Comparison of ENCODE assay signal across 25 cellular contexts in genomic region chr17:41505836-41506767, GRCh38. TPM values are rescaled to one million over a fixed set of nuclear protein-coding genes. Genes with fewer than 3 reads are reported as not detected.
DNase-seq lines count a peak whose midpoint lies in the region; ATAC-seq, FAIRE-seq and TF ChIP-seq lines count a peak whose summit lies in the region.
"Had no signal": no experiment of that assay in that cellular context is flagged by ENCODE, and none has a peak within 500 bp of the region (broad histone marks: within the 10 kb centered on the region; RNA-seq: fewer than 3 reads in every experiment).

No MANE protein-coding gene starts in this region.

- no peaks in the 10 kb centered on the region for H3K9me2 ChIP-seq in PC-9 (ENCODE audit: insufficient read depth)

- H3K4me2 ChIP-seq in PC-9 (peak overlapping the region; percentile 73), K562 (ENCODE audit: insufficient read depth, low read length) (peak overlapping the region; percentile 17; the same call in 1 of the 2 replicates), neural progenitor cell (no peak overlapping the region)

- H3K4me1 ChIP-seq in PC-9 (replicated peaks; ENCODE audit: insufficient read depth), result peaks cover 84% of the 10 kb centered on the region
- peaks cover 38 to 42% of the 10 kb centered on the region in 2 experiments for H3K4me1 ChIP-seq in K562 (replicated peaks in 1 of 2; ENCODE audit: control insufficient read depth in 2 of 2, insufficient read depth in 2 of 2, low read length in 2 of 2)
- peaks cover 11% of the 10 kb centered on the region for H3K4me1 ChIP-seq in neural progenitor cell
- peaks cover 0 to under 1% (median 0%) of the 10 kb centered on the region in 4 donors for H3K4me1 ChIP-seq in tibial artery
- H3K4me1 ChIP-seq: adrenal gland, tibial nerve had no signal

- H3K9me3 ChIP-seq in PC-9 (ENCODE audit: insufficient read depth, low read depth) (no peaks in the 10 kb centered on the region), K562 (replicated peaks; ENCODE audit: control insufficient read depth, insufficient read depth, low read depth, low read length) (no peaks in the 10 kb centered on the region), neural progenitor cell (ENCODE audit: low read depth) (no peaks in the 10 kb centered on the region), tibial artery (no peaks in the 10 kb centered on the region)
- H3K9me3 ChIP-seq: adrenal gland, esophagus muscularis mucosa, MG63, prostate gland, tibial nerve had no signal

- FAIRE-seq in HTR-8/SVneo (lab: Jason Lieb, UNC) (peak; percentile 54), K562 (lab: Jason Lieb, UNC) (peak; percentile 73)
- FAIRE-seq: small intestine had no signal

- TF ChIP-seq POLR2A in K562 (conservative IDR thresholded peaks at IDR 0.05), result no peak

- POLR2A ChIA-PET in PC-9 (lab: Charles Lee; ENCODE audit: unreplicated experiment) (interaction anchor here (0.6 to 4.3 kb wide), 18 partner anchors 15 to 993 kb away, joined by 3 to 75 read pairs (median 6); partner anchors contain the start of genes KRT15 and KRT19), K562 (lab: Yijun Ruan, JAX) (interaction anchor here (0.6 to 1.2 kb wide), 6 partner anchors 10 to 975 kb away, joined by 3 to 4 read pairs (median 3); no protein-coding TSS in a partner anchor)
- POLR2A ChIA-PET in naive thymus-derived CD8-positive, alpha-beta T cell (lab: Charles Lee), result no interaction called here

- BruUV-seq in PC-9 (replicated peaks; lab: Mats Ljungman, UMichigan) (TSS peak; percentile 84), K562 (replicated peaks; lab: Mats Ljungman, UMichigan) (no TSS peak)

- peak overlapping the region; percentile 58; the same call in 1 of the 2 replicates for H3K4me3 ChIP-seq in PC-9
- no peak overlapping the region for H3K4me3 ChIP-seq in K562
- no peak overlapping the region for H3K4me3 ChIP-seq in neural progenitor cell
- H3K4me3 ChIP-seq in tibial artery, result no peak overlapping the region
- H3K4me3 ChIP-seq: adrenal gland, cardiac muscle cell, esophagus muscularis mucosa, MG63, prostate gland, tibial nerve had no signal

- H3K79me2 ChIP-seq in PC-9 (ENCODE audit: low read depth) (peaks cover 39% of the 10 kb centered on the region), K562 (ENCODE audit: control insufficient read depth, insufficient read depth, low read length) (no peaks in the 10 kb centered on the region), neural progenitor cell (ENCODE audit: low read depth) (no peaks in the 10 kb centered on the region)

- H4K20me1 ChIP-seq in PC-9 (ENCODE audit: insufficient read depth) (no peaks in the 10 kb centered on the region), K562 (replicated peaks; ENCODE audit: control insufficient read depth, insufficient read depth, low read length) (no peaks in the 10 kb centered on the region), neural progenitor cell (ENCODE audit: low read depth) (no peaks in the 10 kb centered on the region)

- no peak overlapping the region for H2AFZ ChIP-seq in PC-9
- H2AFZ ChIP-seq in K562 (ENCODE audit: low read depth, low read length), result peak overlapping the region; percentile 81
- no peak overlapping the region for H2AFZ ChIP-seq in neural progenitor cell (replicated peaks)

- no peak for DNase-seq in HTR-8/SVneo (ENCODE audit: insufficient read length, low spot score)
- peak in 1 of 2 experiments; percentile 59 for DNase-seq in PC-9
- DNase-seq in K562 (ENCODE audit: extremely low read depth in 1 of 4, low spot score in 3 of 4), result peak in 2 of 4 experiments; percentile 49 to 58
- DNase-seq in neural progenitor cell (ENCODE audit: low spot score), result no peak
- DNase-seq in left colon, result no peak
- DNase-seq in naive thymus-derived CD8-positive, alpha-beta T cell, result no peak
- DNase-seq in AG08396 (ENCODE audit: low spot score), result no peak
- DNase-seq in tibial artery, result no peak
- DNase-seq: activated CD4-positive, alpha-beta T cell treated with anti-CD3 and anti-CD28 coated beads, Interleukin-2, amount 10 ng/mL, durations not matched to agents 24 days and 14 days; activated CD8-positive, alpha-beta memory T cell treated with anti-CD3 and anti-CD28 coated beads, Interleukin-2, amount 50 U/mL, for 48 hours; activated effector memory CD4-positive, alpha-beta T cell treated with anti-CD3 and anti-CD28 coated beads, Interleukin-2, amount 50 U/mL, for 16 hours; adrenal gland; glutamatergic neuron; mammary epithelial cell; MG63; naive thymus-derived CD4-positive, alpha-beta T cell; NCI-H1930; small intestine had no signal

- TF ChIP-seq CTCF in PC-9 (conservative IDR thresholded peaks at IDR 0.05) (no peak), K562 (IDR thresholded peaks at IDR 0.05 in 2 of 3, conservative IDR thresholded peaks at IDR 0.05 in 1 of 3; ENCODE audit: insufficient read depth in 2 of 3, low read depth in 1 of 3, low read length in 3 of 3) (no peak), neural progenitor cell (IDR thresholded peaks at IDR 0.05) (no peak), tibial artery (IDR thresholded peaks at IDR 0.05) (no peak)

- H3K4me3 Mint-ChIP-seq in neural progenitor cell, result no peak overlapping the region
- no peak overlapping the region for H3K4me3 Mint-ChIP-seq in naive thymus-derived CD8-positive, alpha-beta T cell
- H3K4me3 Mint-ChIP-seq: activated CD4-positive, alpha-beta T cell treated with anti-CD3 and anti-CD28 coated beads, Interleukin-2, amount 10 ng/mL, durations not matched to agents 24 days and 14 days; naive thymus-derived CD4-positive, alpha-beta T cell had no signal

- ATAC-seq in K562 (peak; percentile 68), left colon (no peak)
- ATAC-seq in naive thymus-derived CD8-positive, alpha-beta T cell, result no peak
- ATAC-seq: naive thymus-derived CD4-positive, alpha-beta T cell had no signal

- H3K27me3 Mint-ChIP-seq in neural progenitor cell (ENCODE audit: insufficient read depth, low read depth), result peaks cover 9% of the 10 kb centered on the region
- no peaks in the 10 kb centered on the region for H3K27me3 Mint-ChIP-seq in naive thymus-derived CD8-positive, alpha-beta T cell
- H3K27me3 Mint-ChIP-seq: activated CD4-positive, alpha-beta T cell treated with anti-CD3 and anti-CD28 coated beads, Interleukin-2, amount 10 ng/mL, durations not matched to agents 24 days and 14 days; naive thymus-derived CD4-positive, alpha-beta T cell had no signal

- no peaks in the 10 kb centered on the region for H3K9me3 Mint-ChIP-seq in neural progenitor cell
- H3K9me3 Mint-ChIP-seq in naive thymus-derived CD8-positive, alpha-beta T cell, result no peaks in the 10 kb centered on the region
- H3K9me3 Mint-ChIP-seq: activated CD4-positive, alpha-beta T cell treated with anti-CD3 and anti-CD28 coated beads, Interleukin-2, amount 10 ng/mL, durations not matched to agents 24 days and 14 days had no signal

- no peaks in the 10 kb centered on the region for H3K9me1 ChIP-seq in K562 (ENCODE audit: control insufficient read depth, insufficient read depth, low read length)

- no peaks in the 10 kb centered on the region for H3K27me3 ChIP-seq in PC-9 (ENCODE audit: insufficient read depth, low read depth)
- H3K27me3 ChIP-seq in K562 (ENCODE audit: control insufficient read depth in 2 of 2, insufficient read depth in 2 of 2, low read length in 2 of 2), result no peaks in the 10 kb centered on the region
- no peaks in the 10 kb centered on the region for H3K27me3 ChIP-seq in neural progenitor cell
- peaks cover 0 to 2% of the 10 kb centered on the region in 2 donors for H3K27me3 ChIP-seq in tibial artery
- H3K27me3 ChIP-seq: adrenal gland, cardiac muscle cell, esophagus muscularis mucosa, MG63, tibial nerve had no signal

- in situ Hi-C loops in K562 (cut with MboI), result no loop called here

- intact Hi-C loops in PC-9 (cut with micrococcal nuclease; ENCODE audit: unreplicated experiment) (loop anchor here (1.0 to 2.0 kb wide), 2 partner anchors 42 to 149 kb away; no protein-coding TSS in a partner anchor), K562 (cut with micrococcal nuclease) (no loop called here), left colon (cut with DNase I, micrococcal nuclease) (no loop called here), tibial artery (cut with DNase I; ENCODE audit: low total_unique reads) (no loop called here)

- H3K4me1 Mint-ChIP-seq in neural progenitor cell, result peaks cover 16% of the 10 kb centered on the region
- no peaks in the 10 kb centered on the region for H3K4me1 Mint-ChIP-seq in naive thymus-derived CD8-positive, alpha-beta T cell
- H3K4me1 Mint-ChIP-seq: activated CD4-positive, alpha-beta T cell treated with anti-CD3 and anti-CD28 coated beads, Interleukin-2, amount 10 ng/mL, durations not matched to agents 24 days and 14 days; naive thymus-derived CD4-positive, alpha-beta T cell had no signal

- TF ChIP-seq RAD21 in K562 (CRISPR knock-in tag; conservative IDR thresholded peaks at IDR 0.05 in 1 of 2, IDR thresholded peaks at IDR 0.05 in 1 of 2), result no peak

- H3K36me3 Mint-ChIP-seq in neural progenitor cell, result no peaks in the 10 kb centered on the region
- H3K36me3 Mint-ChIP-seq in naive thymus-derived CD8-positive, alpha-beta T cell, result no peaks in the 10 kb centered on the region
- H3K36me3 Mint-ChIP-seq: naive thymus-derived CD4-positive, alpha-beta T cell had no signal

- CTCF ChIA-PET in PC-9 (lab: Charles Lee), result interaction anchor here (1.4 to 1.6 kb wide), 2 partner anchors 16 to 43 kb away, joined by 3 to 18 read pairs; no protein-coding TSS in a partner anchor
- CTCF ChIA-PET in K562 (lab: Yijun Ruan, JAX; ENCODE audit: low intra/inter-chr PET ratio), result no interaction called here

- H3K27ac ChIP-seq in PC-9 (peak overlapping the region; percentile 94), K562 (ENCODE audit: extremely low read depth, low read depth, low read length) (no peak overlapping the region), neural progenitor cell (no peak overlapping the region), tibial artery (no peak overlapping the region)
- H3K27ac ChIP-seq: adrenal gland, C4-2B, cardiac muscle cell, esophagus muscularis mucosa, prostate gland, tibial nerve had no signal

- H3K36me3 ChIP-seq in PC-9 (ENCODE audit: low read depth) (no peaks in the 10 kb centered on the region), K562 (ENCODE audit: control insufficient read depth, insufficient read depth, low read length) (no peaks in the 10 kb centered on the region; the same call in 2 of the 3 replicates), neural progenitor cell (no peaks in the 10 kb centered on the region), tibial artery (no peaks in the 10 kb centered on the region)
- H3K36me3 ChIP-seq: adrenal gland, cardiac muscle cell, esophagus muscularis mucosa, MG63, prostate gland, tibial nerve had no signal

- H3K9ac ChIP-seq in K562 (ENCODE audit: insufficient read depth in 1 of 2, low read depth in 2 of 2, low read length in 2 of 2) (peak overlapping the region in 1 of 2 experiments; percentile 10; a peak in 1 of 4 replicates), neural progenitor cell (no peak overlapping the region)

- no peak for TF ChIP-seq EP300 in K562 (IDR thresholded peaks at IDR 0.05; ENCODE audit: low read length)

- peak overlapping the region; percentile 79 for H3K27ac Mint-ChIP-seq in neural progenitor cell
- peak overlapping the region in 1 of 10 donors; percentile 62 for H3K27ac Mint-ChIP-seq in naive thymus-derived CD8-positive, alpha-beta T cell
- H3K27ac Mint-ChIP-seq: activated CD4-positive, alpha-beta T cell treated with anti-CD3 and anti-CD28 coated beads, Interleukin-2, amount 10 ng/mL, durations not matched to agents 24 days and 14 days had no signal

- 27% methylated on average over 14 of the region's 14 CpGs for WGBS in K562 (ENCODE audit: insufficient coverage, low coverage, missing lambda C conversion rate)

- H3F3A ChIP-seq in PC-9 (ENCODE audit: insufficient read depth, low read depth), result peaks cover 48% of the 10 kb centered on the region
- no peaks in the 10 kb centered on the region for H3F3A ChIP-seq in neural progenitor cell (ENCODE audit: low read depth)

RNA-seq across cellular contexts. Expression of gene KRT13, which starts 0.7 kb away (rescaled TPM):
- total RNA-seq in PC-9 (2021), result 606 and 1,548 TPM in 2 replicates
- total RNA-seq in K562 (2011; cell fraction: chromatin; rRNA removed; ENCODE audit: low replicate concordance), result 0.21 and 0.76 TPM in 2 replicates
- not detected in 2 replicates for total RNA-seq in K562 (2011; cell fraction: nucleolus; rRNA removed)
- total RNA-seq in K562 (2011; cell fraction: nucleoplasm; rRNA removed), result not detected in 2 replicates
- 1.1 TPM in 1 of 2 replicates, not detected in the other for total RNA-seq in K562 (2014; rRNA removed)
- not detected in 2 replicates for total RNA-seq in K562 (2014; rRNA removed; fragmentation: Illumina TruSeq; extraction: Trizol)
- total RNA-seq in K562 (2015; rRNA removed; fragmentation: Illumina TruSeq; extraction: Trizol), result 0.11 TPM in 1 of 2 replicates, not detected in the other
- total RNA-seq in K562 (2021), result 0.22 TPM in 1 of 2 replicates, not detected in the other
- 0.16 and 0.26 TPM in 2 replicates for polyA plus RNA-seq in K562 (2011; rRNA removed)
- polyA plus RNA-seq in K562 (2011; cell fraction: cytosol; rRNA removed), result 0.48 and 0.58 TPM in 2 replicates
- polyA plus RNA-seq in K562 (2011; cell fraction: nucleus; rRNA removed), result 0.93 and 3.3 TPM in 2 replicates
- 0.17 and 0.36 TPM in 2 replicates for polyA plus RNA-seq in K562 (2012)
- polyA plus RNA-seq in K562 (2014; fragmentation: Illumina TruSeq; extraction: Trizol), result 0.30 TPM in 1 of 2 replicates, not detected in the other
- polyA plus RNA-seq in K562 (2014; fragmentation: Nextera tagmentation; extraction: Ambion mirVana), result under 1 TPM in 1 of 2 experiments, not detected in 1; 0.13 TPM
- polyA plus RNA-seq in K562 (2014; rRNA removed), result 0.28 TPM in 1 of 2 replicates, not detected in the other
- 0.15 and 0.28 TPM in 2 replicates for polyA minus RNA-seq in K562 (2011; rRNA and poly(A)+ RNA removed)
- not detected in 2 replicates for polyA minus RNA-seq in K562 (2011; cell fraction: cytosol; rRNA and poly(A)+ RNA removed)
- 0.22 and 0.54 TPM in 2 replicates for polyA minus RNA-seq in K562 (2011; cell fraction: nucleus; rRNA and poly(A)+ RNA removed)
- total RNA-seq in neural progenitor cell (ENCODE audit: low replicate concordance), result not detected in 2 replicates
- total RNA-seq in left colon, result under 1 TPM in 1 of 2 donors, not detected in 1; 0.82 TPM
- total RNA-seq in naive thymus-derived CD8-positive, alpha-beta T cell, result not detected
- not detected for polyA plus RNA-seq in naive thymus-derived CD8-positive, alpha-beta T cell
- total RNA-seq: A673; activated CD4-positive, alpha-beta T cell treated with anti-CD3 and anti-CD28 coated beads, Interleukin-2, amount 10 ng/mL, durations not matched to agents 24 days and 14 days; cardiac muscle cell; naive thymus-derived CD4-positive, alpha-beta T cell; NCI-H460 had no signal
- polyA plus RNA-seq: cardiac muscle cell; naive thymus-derived CD4-positive, alpha-beta T cell had no signal

RNA-seq across cellular contexts. Expression of gene KRT15, which starts 12.6 kb away (rescaled TPM):
- total RNA-seq in PC-9 (2021) (41.9 and 49.9 TPM in 2 replicates), K562 (2014; rRNA removed) (0.37 and 2.4 TPM in 2 replicates), K562 (2014; rRNA removed; fragmentation: Illumina TruSeq; extraction: Trizol) (0.44 and 0.89 TPM in 2 replicates), K562 (2015; rRNA removed; fragmentation: Illumina TruSeq; extraction: Trizol) (0.29 and 0.68 TPM in 2 replicates), K562 (2021) (0.34 and 0.95 TPM in 2 replicates), neural progenitor cell (ENCODE audit: low replicate concordance) (0.15 TPM in 1 of 2 replicates, not detected in the other), left colon (10 to 100 TPM in 1 of 2 donors, 1 to 10 TPM in 1; 6.8 to 30.9 TPM)
- total RNA-seq in K562 (2011; cell fraction: chromatin; rRNA removed; ENCODE audit: low replicate concordance), result 2.1 and 4.1 TPM in 2 replicates
- total RNA-seq in K562 (2011; cell fraction: nucleolus; rRNA removed), result 1.6 and 2.8 TPM in 2 replicates
- 1.2 and 3.0 TPM in 2 replicates for total RNA-seq in K562 (2011; cell fraction: nucleoplasm; rRNA removed)
- polyA plus RNA-seq in K562 (2011; rRNA removed) (2.1 and 4.4 TPM in 2 replicates), K562 (2014; fragmentation: Illumina TruSeq; extraction: Trizol) (0.49 and 1.1 TPM in 2 replicates), K562 (2014; fragmentation: Nextera tagmentation; extraction: Ambion mirVana) (under 1 TPM; 0.28 to 0.60 TPM), K562 (2014; rRNA removed) (0.56 and 2.0 TPM in 2 replicates)
- 1.7 and 2.4 TPM in 2 replicates for polyA plus RNA-seq in K562 (2011; cell fraction: cytosol; rRNA removed)
- 1.9 and 8.5 TPM in 2 replicates for polyA plus RNA-seq in K562 (2011; cell fraction: nucleus; rRNA removed)
- 1.1 and 1.4 TPM in 2 replicates for polyA plus RNA-seq in K562 (2012)
- 0.39 and 1.2 TPM in 2 replicates for polyA minus RNA-seq in K562 (2011; rRNA and poly(A)+ RNA removed)
- polyA minus RNA-seq in K562 (2011; cell fraction: cytosol; rRNA and poly(A)+ RNA removed), result not detected in 2 replicates
- polyA minus RNA-seq in K562 (2011; cell fraction: nucleus; rRNA and poly(A)+ RNA removed), result 0.67 and 1.1 TPM in 2 replicates
- total RNA-seq in naive thymus-derived CD8-positive, alpha-beta T cell, result not detected
- not detected for polyA plus RNA-seq in naive thymus-derived CD8-positive, alpha-beta T cell
- total RNA-seq: A673; activated CD4-positive, alpha-beta T cell treated with anti-CD3 and anti-CD28 coated beads, Interleukin-2, amount 10 ng/mL, durations not matched to agents 24 days and 14 days; naive thymus-derived CD4-positive, alpha-beta T cell had no signal
- polyA plus RNA-seq: cardiac muscle cell; naive thymus-derived CD4-positive, alpha-beta T cell had no signal

RNA-seq across cellular contexts. Expression of gene KRT36, which starts 16.4 kb away (rescaled TPM):
- total RNA-seq in PC-9 (2021), result not detected in 2 replicates
- not detected in 2 replicates for total RNA-seq in K562 (2011; cell fraction: chromatin; rRNA removed; ENCODE audit: low replicate concordance)
- total RNA-seq in K562 (2011; cell fraction: nucleolus; rRNA removed), result not detected in 2 replicates
- total RNA-seq in K562 (2011; cell fraction: nucleoplasm; rRNA removed), result not detected in 2 replicates
- total RNA-seq in K562 (2014; rRNA removed), result not detected in 2 replicates
- not detected in 2 replicates for total RNA-seq in K562 (2014; rRNA removed; fragmentation: Illumina TruSeq; extraction: Trizol)
- not detected in 2 replicates for total RNA-seq in K562 (2015; rRNA removed; fragmentation: Illumina TruSeq; extraction: Trizol)
- not detected in 2 replicates for total RNA-seq in K562 (2021)
- 0.04 TPM in 2 replicates for polyA plus RNA-seq in K562 (2011; rRNA removed)
- polyA plus RNA-seq in K562 (2011; cell fraction: cytosol; rRNA removed), result 0.03 and 0.06 TPM in 2 replicates
- polyA plus RNA-seq in K562 (2011; cell fraction: nucleus; rRNA removed), result 0.20 TPM in 1 of 2 replicates, not detected in the other
- not detected in 2 replicates for polyA plus RNA-seq in K562 (2012)
- polyA plus RNA-seq in K562 (2014; fragmentation: Illumina TruSeq; extraction: Trizol), result not detected in 2 replicates
- not detected for polyA plus RNA-seq in K562 (2014; fragmentation: Nextera tagmentation; extraction: Ambion mirVana)
- polyA plus RNA-seq in K562 (2014; rRNA removed), result not detected in 2 replicates
- not detected in 2 replicates for polyA minus RNA-seq in K562 (2011; rRNA and poly(A)+ RNA removed)
- polyA minus RNA-seq in K562 (2011; cell fraction: cytosol; rRNA and poly(A)+ RNA removed), result not detected in 2 replicates
- polyA minus RNA-seq in K562 (2011; cell fraction: nucleus; rRNA and poly(A)+ RNA removed), result not detected in 2 replicates
- not detected in 2 replicates for total RNA-seq in neural progenitor cell (ENCODE audit: low replicate concordance)
- under 1 TPM in 1 of 2 donors, not detected in 1; 0.27 TPM for total RNA-seq in left colon
- not detected for total RNA-seq in naive thymus-derived CD8-positive, alpha-beta T cell
- not detected for polyA plus RNA-seq in naive thymus-derived CD8-positive, alpha-beta T cell
- total RNA-seq: A673; activated CD4-positive, alpha-beta T cell treated with anti-CD3 and anti-CD28 coated beads, Interleukin-2, amount 10 ng/mL, durations not matched to agents 24 days and 14 days; cardiac muscle cell; esophagus muscularis mucosa; mammary epithelial cell; naive thymus-derived CD4-positive, alpha-beta T cell; NCI-H460; prostate gland had no signal
- polyA plus RNA-seq: adrenal gland; cardiac muscle cell; mammary epithelial cell; naive thymus-derived CD4-positive, alpha-beta T cell; small intestine had no signal

RNA-seq across cellular contexts. Expression of gene KRT19, which starts 22.0 kb away (rescaled TPM):
- 1,811 and 2,277 TPM in 2 replicates for total RNA-seq in PC-9 (2021)
- total RNA-seq in K562 (2011; cell fraction: chromatin; rRNA removed; ENCODE audit: low replicate concordance), result 25.0 and 82.2 TPM in 2 replicates
- 61.2 and 82.9 TPM in 2 replicates for total RNA-seq in K562 (2011; cell fraction: nucleolus; rRNA removed)
- 39.3 and 39.4 TPM in 2 replicates for total RNA-seq in K562 (2011; cell fraction: nucleoplasm; rRNA removed)
- 120 and 137 TPM in 2 replicates for total RNA-seq in K562 (2014; rRNA removed)
- 25.8 and 41.2 TPM in 2 replicates for total RNA-seq in K562 (2014; rRNA removed; fragmentation: Illumina TruSeq; extraction: Trizol)
- 91.7 and 92.6 TPM in 2 replicates for total RNA-seq in K562 (2015; rRNA removed; fragmentation: Illumina TruSeq; extraction: Trizol)
- 151 TPM in 2 replicates for total RNA-seq in K562 (2021)
- 96.3 and 121 TPM in 2 replicates for polyA plus RNA-seq in K562 (2011; rRNA removed)
- 119 and 275 TPM in 2 replicates for polyA plus RNA-seq in K562 (2011; cell fraction: cytosol; rRNA removed)
- polyA plus RNA-seq in K562 (2011; cell fraction: nucleus; rRNA removed), result 88.5 and 137 TPM in 2 replicates
- polyA plus RNA-seq in K562 (2012), result 152 and 175 TPM in 2 replicates
- polyA plus RNA-seq in K562 (2014; fragmentation: Illumina TruSeq; extraction: Trizol), result 66.5 and 76.7 TPM in 2 replicates
- 10 to 100 TPM; 18.5 to 21.5 TPM for polyA plus RNA-seq in K562 (2014; fragmentation: Nextera tagmentation; extraction: Ambion mirVana)
- polyA plus RNA-seq in K562 (2014; rRNA removed), result 80.2 and 104 TPM in 2 replicates
- 67.1 and 116 TPM in 2 replicates for polyA minus RNA-seq in K562 (2011; rRNA and poly(A)+ RNA removed)
- polyA minus RNA-seq in K562 (2011; cell fraction: cytosol; rRNA and poly(A)+ RNA removed), result 126 and 127 TPM in 2 replicates
- polyA minus RNA-seq in K562 (2011; cell fraction: nucleus; rRNA and poly(A)+ RNA removed), result 31.4 and 35.8 TPM in 2 replicates
- 114 and 184 TPM in 2 replicates for total RNA-seq in neural progenitor cell (ENCODE audit: low replicate concordance)
- 1,000 to 10,000 TPM; 1,911 to 3,076 TPM for total RNA-seq in left colon
- total RNA-seq in naive thymus-derived CD8-positive, alpha-beta T cell, result not detected
- not detected for polyA plus RNA-seq in naive thymus-derived CD8-positive, alpha-beta T cell
- total RNA-seq: activated CD4-positive, alpha-beta T cell treated with anti-CD3 and anti-CD28 coated beads, Interleukin-2, amount 10 ng/mL, durations not matched to agents 24 days and 14 days; naive thymus-derived CD4-positive, alpha-beta T cell had no signal
- polyA plus RNA-seq: naive thymus-derived CD4-positive, alpha-beta T cell had no signal

RNA-seq across cellular contexts. Expression of gene KRT35, which starts 25.2 kb away (rescaled TPM):
- not detected in 2 replicates for total RNA-seq in PC-9 (2021)
- total RNA-seq in K562 (2011; cell fraction: chromatin; rRNA removed; ENCODE audit: low replicate concordance), result not detected in 2 replicates
- total RNA-seq in K562 (2011; cell fraction: nucleolus; rRNA removed), result not detected in 2 replicates
- not detected in 2 replicates for total RNA-seq in K562 (2011; cell fraction: nucleoplasm; rRNA removed)
- not detected in 2 replicates for total RNA-seq in K562 (2014; rRNA removed)
- total RNA-seq in K562 (2014; rRNA removed; fragmentation: Illumina TruSeq; extraction: Trizol), result not detected in 2 replicates
- total RNA-seq in K562 (2015; rRNA removed; fragmentation: Illumina TruSeq; extraction: Trizol), result not detected in 2 replicates
- total RNA-seq in K562 (2021), result not detected in 2 replicates
- not detected in 2 replicates for polyA plus RNA-seq in K562 (2011; rRNA removed)
- polyA plus RNA-seq in K562 (2011; cell fraction: cytosol; rRNA removed), result not detected in 2 replicates
- not detected in 2 replicates for polyA plus RNA-seq in K562 (2011; cell fraction: nucleus; rRNA removed)
- not detected in 2 replicates for polyA plus RNA-seq in K562 (2012)
- not detected in 2 replicates for polyA plus RNA-seq in K562 (2014; fragmentation: Illumina TruSeq; extraction: Trizol)
- not detected for polyA plus RNA-seq in K562 (2014; fragmentation: Nextera tagmentation; extraction: Ambion mirVana)
- not detected in 2 replicates for polyA plus RNA-seq in K562 (2014; rRNA removed)
- polyA minus RNA-seq in K562 (2011; rRNA and poly(A)+ RNA removed), result not detected in 2 replicates
- not detected in 2 replicates for polyA minus RNA-seq in K562 (2011; cell fraction: cytosol; rRNA and poly(A)+ RNA removed)
- not detected in 2 replicates for polyA minus RNA-seq in K562 (2011; cell fraction: nucleus; rRNA and poly(A)+ RNA removed)
- not detected in 2 replicates for total RNA-seq in neural progenitor cell (ENCODE audit: low replicate concordance)
- not detected for total RNA-seq in left colon
- total RNA-seq in naive thymus-derived CD8-positive, alpha-beta T cell, result not detected
- not detected for polyA plus RNA-seq in naive thymus-derived CD8-positive, alpha-beta T cell
- total RNA-seq: A673; activated CD4-positive, alpha-beta T cell treated with anti-CD3 and anti-CD28 coated beads, Interleukin-2, amount 10 ng/mL, durations not matched to agents 24 days and 14 days; adrenal gland; cardiac muscle cell; esophagus muscularis mucosa; mammary epithelial cell; naive thymus-derived CD4-positive, alpha-beta T cell; NCI-H460; prostate gland; tibial nerve had no signal
- polyA plus RNA-seq: adrenal gland; cardiac muscle cell; mammary epithelial cell; naive thymus-derived CD4-positive, alpha-beta T cell; small intestine had no signal

Comparison
In these comparisons a context has a peak if more than half of its experiments do, and no peak if none do; other contexts are left out.
1. RNA of gene KRT13, which starts 0.7 kb away (total RNA-seq): 606 to 1,548 TPM in PC-9; 0.82 TPM in left colon, 0.11 to 1.1 TPM in K562, not detected in neural progenitor cell and not detected in naive thymus-derived CD8-positive, alpha-beta T cell; every median in the first group is over 100 times any median in the second.